9 cellular contexts compared by ENCODE assay signal in genomic region chr10:18073314-18073713, GRCh38.
"Had no signal": no experiment of that assay in that cellular context is flagged by ENCODE, and none has a peak within 500 bp of the region (broad histone marks: within the 10 kb centered on the region; RNA-seq: fewer than 3 reads in every experiment).

No MANE protein-coding gene starts in this region.

- ATAC-seq: GM23338, HCT116 had no signal

- H3K27ac ChIP-seq: GM23248 had no signal

- H3K9me3 Mint-ChIP-seq: GM23338, HFFc6 had no signal

- H3K4me1 Mint-ChIP-seq: GM23338 had no signal

- DNase-seq: GM23248, GOT3, H7, H9, HCEC 1CT, HFFc6 had no signal

- H3K36me3 ChIP-seq: HAP-1 had no signal

- H3K27ac Mint-ChIP-seq: GM23338, H9, HFFc6 had no signal

- H3K4me1 ChIP-seq: HAP-1 had no signal

- H3K4me3 Mint-ChIP-seq: GM23338, H9, HFFc6 had no signal

- H3K4me3 ChIP-seq: GM23248, GM23338, HAP-1 had no signal

- H3K9me3 ChIP-seq: HAP-1 had no signal
